In genomic region chr12:32302218-32302826, GRCh38 we compare ENCODE assay signal across 8 cellular contexts.
DNase-seq lines count a peak whose midpoint lies in the region; ATAC-seq, FAIRE-seq and TF ChIP-seq lines count a peak whose summit lies in the region.

No MANE protein-coding gene starts in this region.

- no peak overlapping the region for H3K4me3 Mint-ChIP-seq in glutamatergic neuron (ENCODE audit: unreplicated experiment)

- no peaks in the 10 kb centered on the region for H3K36me3 ChIP-seq in SJCRH30
- H3K36me3 ChIP-seq in small intestine (ENCODE audit: control insufficient read depth in 2 of 2, insufficient read depth in 2 of 2, low read length in 2 of 2) = no peaks in the 10 kb centered on the region

- H3K9me3 ChIP-seq in SJCRH30 (replicated peaks) (no peaks in the 10 kb centered on the region), small intestine (ENCODE audit: control insufficient read depth, low read depth) (no peaks in the 10 kb centered on the region)

- peak overlapping the region; percentile 81 for H3K27ac Mint-ChIP-seq in glutamatergic neuron (ENCODE audit: unreplicated experiment)

- H3K4me1 Mint-ChIP-seq in glutamatergic neuron (ENCODE audit: low read depth, unreplicated experiment) = peaks cover 11% of the 10 kb centered on the region

- DNase-seq in NOMO-1 treated with DMSO at 0.1 percent for 48 hours (lab: John Stamatoyannopoulos, UW; ENCODE audit: unreplicated experiment) (peak; percentile 39), NOMO-1 treated with dmso at 0.1 percent for 144 hours (lab: John Stamatoyannopoulos, UW; ENCODE audit: unreplicated experiment) (no peak), SJCRH30 (peak; percentile 9 to 43), glutamatergic neuron (no peak), NCI-H2029 (lab: John Stamatoyannopoulos, UW) (no peak), small intestine (no peak)

- ATAC-seq in GM21367 (IDR thresholded peaks at IDR 0.05; ENCODE audit: unreplicated experiment) (peak; percentile 76), HG03565 (IDR thresholded peaks at IDR 0.05; ENCODE audit: unreplicated experiment) (peak; percentile 73)

- H3K4me3 ChIP-seq in SJCRH30 = no peak overlapping the region
- no peak overlapping the region for H3K4me3 ChIP-seq in small intestine (ENCODE audit: low read depth in 1 of 2, low read length in 2 of 2)

- H3K27me3 Mint-ChIP-seq in glutamatergic neuron (ENCODE audit: unreplicated experiment) = peaks cover 18% of the 10 kb centered on the region

- H3K9me3 Mint-ChIP-seq in glutamatergic neuron (ENCODE audit: unreplicated experiment) = peaks cover 28% of the 10 kb centered on the region

- H3K36me3 Mint-ChIP-seq in glutamatergic neuron (ENCODE audit: unreplicated experiment) = peaks cover 10% of the 10 kb centered on the region

- H3K27me3 ChIP-seq in SJCRH30 = no peaks in the 10 kb centered on the region
- no peaks in the 10 kb centered on the region for H3K27me3 ChIP-seq in small intestine (ENCODE audit: control insufficient read depth in 2 of 2, insufficient read depth in 2 of 2, low read length in 2 of 2)

- FAIRE-seq in small intestine (lab: Jason Lieb, UNC) = no peak

- 56 to 87% (median 59%) methylated on average over 3 of the region's 3 CpGs for WGBS in small intestine, 3 donors

- H3K4me1 ChIP-seq in SJCRH30 (no peaks in the 10 kb centered on the region), small intestine (ENCODE audit: control insufficient read depth in 2 of 2, insufficient read depth in 1 of 2, low read depth in 1 of 2, low read length in 1 of 2) (no peaks in the 10 kb centered on the region)

- H3K27ac ChIP-seq in SJCRH30 (no peak overlapping the region), small intestine (ENCODE audit: low read depth in 1 of 2, low read length in 1 of 2) (no peak overlapping the region)

- TF ChIP-seq CTCF in glutamatergic neuron (IDR thresholded peaks at IDR 0.05; ENCODE audit: partially characterized antibody, unreplicated experiment) = peak; percentile 20

Comparison
In these comparisons a context has a peak if more than half of its experiments do, and no peak if none do; other contexts are left out.
1. DNase-seq: peak in NOMO-1 treated with DMSO at 0.1 percent for 48 hours (single experiment) and SJCRH30 (2 of 2); none in NOMO-1 treated with dmso at 0.1 percent for 144 hours (single experiment), glutamatergic neuron (single experiment), NCI-H2029 (single experiment) and small intestine (single experiment).